In genomic region chr4:81724925-81725329, GRCh38 we compare ENCODE assay signal across 8 cellular contexts.
DNase-seq lines count a peak whose midpoint lies in the region; ATAC-seq, FAIRE-seq and TF ChIP-seq lines count a peak whose summit lies in the region.

No MANE protein-coding gene starts in this region.

- H3K4me3 ChIP-seq in lower lobe of right lung = no peak overlapping the region

- no peak for TF ChIP-seq POLR2A in GM12892 (IDR thresholded peaks at IDR 0.05; ENCODE audit: low read depth, low read length)

- peaks cover 34% of the 10 kb centered on the region for H3K4me1 ChIP-seq in lower lobe of right lung

- H3K27ac ChIP-seq in lower lobe of right lung = peak overlapping the region; percentile 9

- no peak for TF ChIP-seq CTCF in lower lobe of right lung (IDR thresholded peaks at IDR 0.05)

- no peaks in the 10 kb centered on the region for H3K27me3 ChIP-seq in lower lobe of right lung (ENCODE audit: low read depth)

- FAIRE-seq in GM12892 (lab: Jason Lieb, UNC) = no peak

- ATAC-seq in GM19025 (IDR thresholded peaks at IDR 0.05; ENCODE audit: low read depth, unreplicated experiment) (peak; percentile 97), HG02973 (IDR thresholded peaks at IDR 0.05; ENCODE audit: unreplicated experiment) (peak; percentile 98), lower lobe of right lung (peak; percentile 89 to 93)

- no peaks in the 10 kb centered on the region for H3K9me3 ChIP-seq in lower lobe of right lung

- H3K36me3 ChIP-seq in lower lobe of right lung = no peaks in the 10 kb centered on the region

- DNase-seq in T-helper 1 cell (peak in 3 of 5 donors; percentile 5 to 54 (median 6)), amygdala (lab: John Stamatoyannopoulos, UW) (peak in 47 of 56 donors; percentile 8 to 81 (median 42)), lower lobe of right lung (peak; percentile 73), GM12892 (ENCODE audit: insufficient read length) (no peak), GM03348 (ENCODE audit: low spot score) (no peak)
- peak; percentile 6 for DNase-seq in stimulated activated CD8-positive, alpha-beta memory T cell treated with anti-CD3 and anti-CD28 coated beads, Interleukin-15, amount 100 ng/mL, for 24 hours (ENCODE audit: low read depth)

- intact Hi-C loops in lower lobe of right lung (cut with DNase I) = no loop called here

Comparison
In these comparisons a context has a peak if more than half of its experiments do, and no peak if none do; other contexts are left out.
1. DNase-seq: peak in T-helper 1 cell (3 of 5), amygdala (47 of 56), lower lobe of right lung (single experiment) and stimulated activated CD8-positive, alpha-beta memory T cell treated with anti-CD3 and anti-CD28 coated beads, Interleukin-15, amount 100 ng/mL, for 24 hours (single experiment); none in GM12892 (single experiment) and GM03348 (single experiment).
2. Peak in every context shown above with its lines, with median percentiles within 50 percentile points of each other: ATAC-seq.